Comparison of ENCODE assay signal across 13 cellular contexts in the genomic region with DNA sequence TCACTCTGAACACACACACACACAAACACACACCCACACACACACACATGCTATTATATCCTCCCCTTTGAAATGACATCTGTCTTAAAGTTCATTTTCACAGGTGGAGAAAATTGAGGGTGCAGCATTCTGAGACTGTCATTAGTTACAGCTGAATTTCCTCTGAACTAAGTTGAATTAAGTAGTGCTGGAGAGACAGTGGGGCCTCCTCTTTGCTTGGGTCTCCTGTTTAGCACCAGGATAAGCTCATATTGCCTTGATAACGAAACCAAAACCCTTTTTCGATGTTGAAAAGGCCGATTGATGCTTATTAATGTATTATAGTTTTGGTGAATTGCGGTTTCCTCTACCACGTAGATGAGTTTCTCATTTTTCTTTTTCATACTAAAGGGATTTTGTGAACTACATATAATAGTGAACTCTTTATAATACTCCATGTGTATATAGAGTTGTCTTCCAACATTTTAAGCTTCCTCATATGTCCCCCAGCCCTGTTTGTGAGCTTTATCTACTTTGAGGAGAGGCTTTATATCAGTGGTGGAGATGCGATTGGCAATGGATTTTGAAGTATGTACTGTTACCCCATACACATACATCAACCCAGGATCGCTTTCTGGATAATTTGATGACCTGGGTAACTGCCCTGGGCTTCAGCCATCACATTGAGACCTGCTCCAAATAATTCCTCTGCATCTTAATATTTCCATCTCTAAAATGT. TPM values are rescaled to one million over a fixed set of nuclear protein-coding genes. Genes with fewer than 3 reads are reported as not detected.
DNase-seq lines count a peak whose midpoint lies in the region; ATAC-seq and TF ChIP-seq lines count a peak whose summit lies in the region.
"Had no signal": no experiment of that assay in that cellular context is flagged by ENCODE, and none has a peak within 500 bp of the region (broad histone marks: within the 10 kb centered on the region; RNA-seq: fewer than 3 reads in every experiment).

No MANE protein-coding gene starts in this region.

- no peak overlapping the region for H3K56ac ChIP-seq in IMR-90 (ENCODE audit: extremely low read depth, insufficient read depth, low read length)

- H3K4ac ChIP-seq in IMR-90 (ENCODE audit: low read depth, low read length), result no peak overlapping the region

- H3K79me2 ChIP-seq in DND-41 (ENCODE audit: insufficient read depth, low read length), result no peaks in the 10 kb centered on the region

- H3K27ac ChIP-seq in DND-41 (ENCODE audit: low read length), result peak overlapping the region; percentile 89
- H3K27ac ChIP-seq in IMR-90 (ENCODE audit: insufficient read depth, low read length), result no peak overlapping the region
- no peak overlapping the region for H3K27ac ChIP-seq in heart right ventricle
- H3K27ac ChIP-seq: adrenal gland, sigmoid colon, thyroid gland had no signal

- H2BK15ac ChIP-seq in IMR-90 (ENCODE audit: low read depth, low read length), result no peak overlapping the region

- no peaks in the 10 kb centered on the region for H3K79me1 ChIP-seq in IMR-90 (ENCODE audit: low read depth in 1 of 2, low read length in 2 of 2)

- H4K5ac ChIP-seq in IMR-90 (ENCODE audit: low read depth, low read length), result no peak overlapping the region

- peak; percentile 89 for ATAC-seq in DND-41 (ENCODE audit: insufficient read depth, low read depth)
- ATAC-seq in IMR-90 (ENCODE audit: low read depth), result peak; percentile 21; the same call in 1 of the 2 replicates
- no peak for ATAC-seq in heart right ventricle

- TF ChIP-seq RAD21 in IMR-90 (IDR thresholded peaks at IDR 0.05; ENCODE audit: low read length), result no peak

- H2AFZ ChIP-seq in DND-41 (ENCODE audit: low read depth, low read length) (peak overlapping the region; percentile 83), IMR-90 (replicated peaks; ENCODE audit: low read length, poor library complexity) (peak overlapping the region; percentile 1)

- no peak overlapping the region for H2AK5ac ChIP-seq in IMR-90 (ENCODE audit: low read depth, low read length)

- H3K9ac ChIP-seq in DND-41 (ENCODE audit: low read depth, low read length) (peak overlapping the region; percentile 57), IMR-90 (ENCODE audit: low read depth, low read length) (no peak overlapping the region)

- H3K18ac ChIP-seq in IMR-90 (ENCODE audit: low read depth, low read length), result no peak overlapping the region

- H3K27me3 ChIP-seq in DND-41 (ENCODE audit: insufficient read depth, low read length, poor library complexity), result no peaks in the 10 kb centered on the region
- peaks cover 2% of the 10 kb centered on the region for H3K27me3 ChIP-seq in IMR-90 (ENCODE audit: control insufficient read depth, insufficient read depth, low read length)
- no peaks in the 10 kb centered on the region for H3K27me3 ChIP-seq in heart right ventricle
- H3K27me3 ChIP-seq: adrenal gland, sigmoid colon, thyroid gland had no signal

- intact Hi-C loops in IMR-90 (cut with micrococcal nuclease) (loop anchor here (5.0 kb wide), 4 partner anchors 153 to 733 kb away; a partner anchor contains a TSS), heart right ventricle (cut with DNase I) (loop anchor here in 9 of 10 donors (2.0 to 10.0 kb wide), 12 partner anchors 125 to 735 kb away; a partner anchor contains a TSS)

- CTCF ChIA-PET in IMR-90 (lab: Yijun Ruan, JAX), result no interaction called here

- no peak overlapping the region for H2BK5ac ChIP-seq in IMR-90 (ENCODE audit: low read depth, low read length, poor library complexity, severe bottlenecking)

- no peak overlapping the region for H2AK9ac ChIP-seq in IMR-90 (replicated peaks; ENCODE audit: low read depth, low read length, poor library complexity)

- no TSS peak for BruUV-seq in IMR-90 (replicated peaks; lab: Mats Ljungman, UMichigan)

- POLR2A ChIA-PET in IMR-90 (lab: Charles Lee; ENCODE audit: unreplicated experiment), result no interaction called here

- no peak overlapping the region for H3K14ac ChIP-seq in IMR-90 (replicated peaks; ENCODE audit: low read depth, low read length)

- no peak for TF ChIP-seq POLR2A in IMR-90 (IDR thresholded peaks at IDR 0.05; ENCODE audit: low read depth, low read length)

- H3K4me2 ChIP-seq in DND-41 (ENCODE audit: insufficient read depth, low read length), result peak overlapping the region; percentile 81
- no peak overlapping the region for H3K4me2 ChIP-seq in IMR-90 (ENCODE audit: low read depth, low read length)

- H2BK120ac ChIP-seq in IMR-90 (ENCODE audit: low read depth, low read length), result no peak overlapping the region

- DNase-seq in DND-41 (peak; percentile 57), IMR-90 (no peak), SW480 (ENCODE audit: low spot score) (peak; percentile 43), fibroblast of pulmonary artery (ENCODE audit: low read depth) (peak; percentile 5), heart right ventricle (no peak), NCI-H82 (lab: John Stamatoyannopoulos, UW) (no peak), GOT3 (lab: John Stamatoyannopoulos, UW) (no peak)
- DNase-seq: adrenal gland, cortex of kidney, DMS 273 treated with DMSO at 0.1 percent for 48 hours, islet precursor cell, sigmoid colon, thyroid gland had no signal

- TF ChIP-seq CTCF in DND-41 (IDR thresholded peaks at IDR 0.05; ENCODE audit: borderline replicate concordance, extremely low read depth, low read length, poor library complexity, severe bottlenecking), result no peak
- no peak for TF ChIP-seq CTCF in IMR-90 (conservative IDR thresholded peaks at IDR 0.05; ENCODE audit: low read depth, low read length)
- no peak for TF ChIP-seq CTCF in fibroblast of pulmonary artery (IDR thresholded peaks at IDR 0.05; ENCODE audit: low read length, missing control alignments)
- TF ChIP-seq CTCF in heart right ventricle (IDR thresholded peaks at IDR 0.05), result no peak

- no peak overlapping the region for H4K91ac ChIP-seq in IMR-90 (ENCODE audit: insufficient read depth, low read depth, low read length)

- dilution Hi-C loops in IMR-90 (cut with HindIII; ENCODE audit: low sequenced_read_pairs, unreplicated experiment), result no loop called here

- no peak overlapping the region for H4K8ac ChIP-seq in IMR-90 (ENCODE audit: low read depth in 2 of 2, low read length in 2 of 2)

- H3K9me1 ChIP-seq in IMR-90 (ENCODE audit: insufficient read depth, low read length), result no peaks in the 10 kb centered on the region

- H3K4me3 ChIP-seq in DND-41 (ENCODE audit: low read depth in 1 of 2, low read length in 2 of 2) (peak overlapping the region; percentile 21 to 54; a peak in 3 of 4 replicates), IMR-90 (ENCODE audit: insufficient read depth, low read depth, low read length) (no peak overlapping the region), fibroblast of pulmonary artery (replicated peaks; ENCODE audit: low read depth, low read length) (no peak overlapping the region), heart right ventricle (no peak overlapping the region)
- H3K4me3 ChIP-seq: adrenal gland, sigmoid colon, thyroid gland had no signal

- H3K9me3 ChIP-seq in DND-41 (ENCODE audit: insufficient read depth, low read length, severe bottlenecking) (no peaks in the 10 kb centered on the region), IMR-90 (ENCODE audit: control insufficient read depth, insufficient read depth, low read length) (no peaks in the 10 kb centered on the region), heart right ventricle (no peaks in the 10 kb centered on the region)
- H3K9me3 ChIP-seq: adrenal gland, sigmoid colon, thyroid gland had no signal

- in situ Hi-C loops in IMR-90 (cut with MboI; ENCODE audit: low sequenced_read_pairs), result loop anchor here (25.0 kb wide), 1 partner anchor 718 kb away; no protein-coding TSS in a partner anchor

- no peak overlapping the region for H2BK20ac ChIP-seq in IMR-90 (ENCODE audit: low read depth, low read length)

- no peaks in the 10 kb centered on the region for H4K20me1 ChIP-seq in DND-41 (ENCODE audit: insufficient read depth, low read length)
- H4K20me1 ChIP-seq in IMR-90 (ENCODE audit: insufficient read depth, low read length), result no peaks in the 10 kb centered on the region

- H3K36me3 ChIP-seq in DND-41 (ENCODE audit: insufficient read depth, low read length) (no peaks in the 10 kb centered on the region), IMR-90 (ENCODE audit: control insufficient read depth, insufficient read depth, low read length) (no peaks in the 10 kb centered on the region), heart right ventricle (peaks cover 0 to 17% (median 0%) of the 10 kb centered on the region in 9 donors)
- H3K36me3 ChIP-seq: adrenal gland, sigmoid colon, thyroid gland had no signal

- no CpG with 5 or more reads among the region's 7 CpGs for WGBS in IMR-90 (ENCODE audit: extremely low coverage in 2 of 2, insufficient read length in 1 of 2), 2 experiments
- 86 to 88% methylated on average over 7 of the region's 7 CpGs for WGBS in heart right ventricle, 2 donors

- H3K23ac ChIP-seq in IMR-90 (ENCODE audit: low read depth, low read length), result no peak overlapping the region

- H3K4me1 ChIP-seq in DND-41 (ENCODE audit: insufficient read depth, low read length) (peaks cover 43% of the 10 kb centered on the region), IMR-90 (ENCODE audit: control insufficient read depth, insufficient read depth, low read length) (no peaks in the 10 kb centered on the region), heart right ventricle (peaks cover 0 to 4% (median 0%) of the 10 kb centered on the region in 9 donors)
- H3K4me1 ChIP-seq: adrenal gland, sigmoid colon, thyroid gland had no signal

TF ChIP-seq in IMR-90, 13 proteins besides CTCF, POLR2A, EP300 and RAD21 (continues in another document):
- TF ChIP-seq CHD1 (IDR thresholded peaks at IDR 0.05; ENCODE audit: low read depth, low read length) (no peak), MAZ (IDR thresholded peaks at IDR 0.05; ENCODE audit: borderline replicate concordance, low read depth, low read length) (no peak), FOS (IDR thresholded peaks at IDR 0.05; ENCODE audit: low read depth, low read length) (no peak), BHLHE40 (IDR thresholded peaks at IDR 0.05; ENCODE audit: low read depth, low read length) (no peak)

RNA-seq across cellular contexts. Expression of a gene that starts 17.4 kb away (rescaled TPM):
- total RNA-seq in IMR-90 (2012; rRNA removed) (0.18 and 0.28 TPM in 2 replicates), heart right ventricle (1 to 10 TPM in 6 of 10 donors, under 1 TPM in 4; 0.89 to 4.2 (median 1.5) TPM)
- polyA plus RNA-seq in IMR-90 (2012; rRNA removed) (0.09 and 0.12 TPM in 2 replicates), heart right ventricle (1 to 10 TPM; 1.3 to 7.0 TPM)
- 0.04 TPM in 1 of 2 replicates, not detected in the other for polyA plus RNA-seq in IMR-90 (2012; cell fraction: cytosol; rRNA removed)
- polyA plus RNA-seq in IMR-90 (2012; cell fraction: nucleus; rRNA removed; ENCODE audit: low replicate concordance), result 0.16 TPM in 1 of 2 replicates, not detected in the other

RNA-seq across cellular contexts. Expression of a gene that starts 31.4 kb away (rescaled TPM):
- total RNA-seq in IMR-90 (2012; rRNA removed) (not detected in 2 replicates), heart right ventricle (not detected)
- polyA plus RNA-seq in IMR-90 (2012; rRNA removed) (not detected in 2 replicates), heart right ventricle (not detected)
- not detected in 2 replicates for polyA plus RNA-seq in IMR-90 (2012; cell fraction: cytosol; rRNA removed)
- polyA plus RNA-seq in IMR-90 (2012; cell fraction: nucleus; rRNA removed; ENCODE audit: low replicate concordance), result not detected in 2 replicates
- total RNA-seq: adrenal gland, thyroid gland had no signal
- polyA plus RNA-seq: adrenal gland had no signal

Comparison
In these comparisons a context has a peak if more than half of its experiments do, and no peak if none do; other contexts are left out.
1. ATAC-seq: peak in DND-41 (single experiment) and IMR-90 (single experiment); none in heart right ventricle (0 of 8).
2. DNase-seq: peak in DND-41 (single experiment), SW480 (single experiment) and fibroblast of pulmonary artery (single experiment); none in IMR-90 (single experiment), heart right ventricle (0 of 2), NCI-H82 (single experiment) and GOT3 (single experiment).
3. H3K4me3 ChIP-seq: peak in DND-41 (2 of 2); none in IMR-90 (single experiment), fibroblast of pulmonary artery (single experiment) and heart right ventricle (0 of 10).